8 cellular contexts compared by ENCODE assay signal in genomic region chr19:58181902-58182576, GRCh38. TPM values are rescaled to one million over a fixed set of nuclear protein-coding genes. Genes with fewer than 3 reads are reported as not detected.
A peak's percentile ranks its signal among the peaks of the same experiment; 100 is the strongest.
DNase-seq lines count a peak whose midpoint lies in the region; ATAC-seq and TF ChIP-seq lines count a peak whose summit lies in the region.

No MANE protein-coding gene starts in this region.

- TF ChIP-seq CTCF in Loucy (conservative IDR thresholded peaks at IDR 0.05; ENCODE audit: low read length) (peak; percentile 93), WTC11 (IDR thresholded peaks at IDR 0.05) (peak; percentile 62)

- H3K27ac Mint-ChIP-seq in WTC11: peak overlapping the region; percentile 91

- peaks cover 12% of the 10 kb centered on the region; the same call in 1 of the 2 replicates for H3K36me3 ChIP-seq in Loucy (ENCODE audit: insufficient read depth, low read length)

- ATAC-seq in WTC11: peak; percentile 9
- no peak for ATAC-seq in HG02798 (IDR thresholded peaks at IDR 0.05; ENCODE audit: poor library complexity, unreplicated experiment)

- no peaks in the 10 kb centered on the region for H3K27me3 Mint-ChIP-seq in WTC11 (ENCODE audit: low read depth)

- H3K4me1 Mint-ChIP-seq in WTC11: peaks cover 10% of the 10 kb centered on the region

- no peaks in the 10 kb centered on the region for H4K20me1 ChIP-seq in Loucy (ENCODE audit: insufficient read depth, low read length, poor library complexity, severe bottlenecking)

- peak overlapping the region; percentile 91 for H3K4me2 ChIP-seq in Loucy (ENCODE audit: low read depth, low read length, poor library complexity, severe bottlenecking)

- H3K9me3 ChIP-seq in Loucy (ENCODE audit: insufficient read depth, low read depth, low read length): peaks cover 17% of the 10 kb centered on the region; the same call in 1 of the 2 replicates

- peaks cover 45% of the 10 kb centered on the region for H3K36me3 Mint-ChIP-seq in WTC11

- peaks cover 29% of the 10 kb centered on the region for H3K79me2 ChIP-seq in Loucy (ENCODE audit: insufficient read depth, low read length)

- no peaks in the 10 kb centered on the region for H3K9me2 ChIP-seq in Loucy (replicated peaks; ENCODE audit: low read depth, low read length)

- no peaks in the 10 kb centered on the region for H3K27me3 ChIP-seq in Loucy (ENCODE audit: insufficient read depth, low read length, poor library complexity, severe bottlenecking)

- H2AFZ ChIP-seq in Loucy (ENCODE audit: low read length): peak overlapping the region; percentile 69; the same call in 1 of the 2 replicates

- peaks cover 7% of the 10 kb centered on the region for H3K4me1 ChIP-seq in Loucy (ENCODE audit: insufficient read depth, low read length, poor library complexity, severe bottlenecking)

- peaks cover 21% of the 10 kb centered on the region for H3K9me3 Mint-ChIP-seq in WTC11

- DNase-seq in G401 (ENCODE audit: low spot score) (peak; percentile 57), WTC11 (ENCODE audit: low spot score) (peak; percentile 79), cerebellum (ENCODE audit: low spot score) (peak; percentile 33), lung microvascular endothelial cell (ENCODE audit: low read depth in 2 of 2) (peak; percentile 59 to 60), GM03348 (ENCODE audit: low spot score) (no peak)
- DNase-seq in stimulated activated CD8-positive, alpha-beta memory T cell treated with anti-CD3 and anti-CD28 coated beads, Interleukin-2, amount 100 ng/mL, for 1 hour (ENCODE audit: low read depth in 2 of 2): peak; percentile 21 to 36

- peaks cover 5% of the 10 kb centered on the region; the same call in 1 of the 2 replicates for H3F3A ChIP-seq in Loucy (ENCODE audit: low read depth)

- peak overlapping the region; percentile 91 for H3K4me3 Mint-ChIP-seq in WTC11

- POLR2A ChIA-PET in WTC11 (lab: Charles Lee): interaction anchor here (1.0 to 1.4 kb wide), 2 partner anchors 46 to 179 kb away, joined by 5 read pairs; partner anchors contain the start of genes ZNF544 and ZNF606

- CTCF ChIA-PET in WTC11 (lab: Charles Lee): interaction anchor here (0.9 to 1.3 kb wide), 2 partner anchors 11 to 22 kb away, joined by 3 to 7 read pairs; no protein-coding TSS in a partner anchor

- peak overlapping the region; percentile 96 for H3K4me3 ChIP-seq in Loucy (ENCODE audit: low read length, poor library complexity, severe bottlenecking)

- H3K9ac ChIP-seq in Loucy (ENCODE audit: low read depth, low read length, poor library complexity, severe bottlenecking): peak overlapping the region; percentile 96

- in situ Hi-C loops in G401 (cut with HindIII; ENCODE audit: low sequenced_read_pairs): no loop called here

TF ChIP-seq in WTC11, 78 proteins besides CTCF, POLR2A, EP300 and RAD21:
- TF ChIP-seq, protein P1, sequence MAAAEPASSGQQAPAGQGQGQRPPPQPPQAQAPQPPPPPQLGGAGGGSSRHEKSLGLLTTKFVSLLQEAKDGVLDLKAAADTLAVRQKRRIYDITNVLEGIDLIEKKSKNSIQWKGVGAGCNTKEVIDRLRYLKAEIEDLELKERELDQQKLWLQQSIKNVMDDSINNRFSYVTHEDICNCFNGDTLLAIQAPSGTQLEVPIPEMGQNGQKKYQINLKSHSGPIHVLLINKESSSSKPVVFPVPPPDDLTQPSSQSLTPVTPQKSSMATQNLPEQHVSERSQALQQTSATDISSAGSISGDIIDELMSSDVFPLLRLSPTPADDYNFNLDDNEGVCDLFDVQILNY (CRISPR knock-in tag; IDR thresholded peaks at IDR 0.05): no peak
- TF ChIP-seq PRRX2 (CRISPR knock-in tag; IDR thresholded peaks at IDR 0.05) (no peak), NR2C2 (CRISPR knock-in tag; IDR thresholded peaks at IDR 0.05) (no peak), IRF2 (CRISPR knock-in tag; IDR thresholded peaks at IDR 0.05; ENCODE audit: borderline replicate concordance, low read depth) (no peak), MYBL2 (CRISPR knock-in tag; IDR thresholded peaks at IDR 0.05) (no peak), ETV6 (CRISPR knock-in tag; IDR thresholded peaks at IDR 0.05) (no peak), GRHL2 (CRISPR knock-in tag; IDR thresholded peaks at IDR 0.05; ENCODE audit: insufficient replicate concordance, severe bottlenecking) (no peak), ZNF121 (CRISPR knock-in tag; IDR thresholded peaks at IDR 0.05) (no peak), ZNF232 (CRISPR knock-in tag; IDR thresholded peaks at IDR 0.05) (no peak), ATF3 (CRISPR knock-in tag; conservative IDR thresholded peaks at IDR 0.05) (no peak), SP1 (CRISPR knock-in tag; conservative IDR thresholded peaks at IDR 0.05) (no peak), TEAD1 (CRISPR knock-in tag; IDR thresholded peaks at IDR 0.05) (no peak), ZNF423 (CRISPR knock-in tag; IDR thresholded peaks at IDR 0.05) (no peak), CREM (CRISPR knock-in tag; IDR thresholded peaks at IDR 0.05) (no peak)
- TF ChIP-seq, protein P2, sequence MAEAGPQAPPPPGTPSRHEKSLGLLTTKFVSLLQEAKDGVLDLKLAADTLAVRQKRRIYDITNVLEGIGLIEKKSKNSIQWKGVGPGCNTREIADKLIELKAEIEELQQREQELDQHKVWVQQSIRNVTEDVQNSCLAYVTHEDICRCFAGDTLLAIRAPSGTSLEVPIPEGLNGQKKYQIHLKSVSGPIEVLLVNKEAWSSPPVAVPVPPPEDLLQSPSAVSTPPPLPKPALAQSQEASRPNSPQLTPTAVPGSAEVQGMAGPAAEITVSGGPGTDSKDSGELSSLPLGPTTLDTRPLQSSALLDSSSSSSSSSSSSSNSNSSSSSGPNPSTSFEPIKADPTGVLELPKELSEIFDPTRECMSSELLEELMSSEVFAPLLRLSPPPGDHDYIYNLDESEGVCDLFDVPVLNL (CRISPR knock-in tag; IDR thresholded peaks at IDR 0.05; ENCODE audit: borderline replicate concordance, low read depth): no peak
- TF ChIP-seq, protein P3, sequence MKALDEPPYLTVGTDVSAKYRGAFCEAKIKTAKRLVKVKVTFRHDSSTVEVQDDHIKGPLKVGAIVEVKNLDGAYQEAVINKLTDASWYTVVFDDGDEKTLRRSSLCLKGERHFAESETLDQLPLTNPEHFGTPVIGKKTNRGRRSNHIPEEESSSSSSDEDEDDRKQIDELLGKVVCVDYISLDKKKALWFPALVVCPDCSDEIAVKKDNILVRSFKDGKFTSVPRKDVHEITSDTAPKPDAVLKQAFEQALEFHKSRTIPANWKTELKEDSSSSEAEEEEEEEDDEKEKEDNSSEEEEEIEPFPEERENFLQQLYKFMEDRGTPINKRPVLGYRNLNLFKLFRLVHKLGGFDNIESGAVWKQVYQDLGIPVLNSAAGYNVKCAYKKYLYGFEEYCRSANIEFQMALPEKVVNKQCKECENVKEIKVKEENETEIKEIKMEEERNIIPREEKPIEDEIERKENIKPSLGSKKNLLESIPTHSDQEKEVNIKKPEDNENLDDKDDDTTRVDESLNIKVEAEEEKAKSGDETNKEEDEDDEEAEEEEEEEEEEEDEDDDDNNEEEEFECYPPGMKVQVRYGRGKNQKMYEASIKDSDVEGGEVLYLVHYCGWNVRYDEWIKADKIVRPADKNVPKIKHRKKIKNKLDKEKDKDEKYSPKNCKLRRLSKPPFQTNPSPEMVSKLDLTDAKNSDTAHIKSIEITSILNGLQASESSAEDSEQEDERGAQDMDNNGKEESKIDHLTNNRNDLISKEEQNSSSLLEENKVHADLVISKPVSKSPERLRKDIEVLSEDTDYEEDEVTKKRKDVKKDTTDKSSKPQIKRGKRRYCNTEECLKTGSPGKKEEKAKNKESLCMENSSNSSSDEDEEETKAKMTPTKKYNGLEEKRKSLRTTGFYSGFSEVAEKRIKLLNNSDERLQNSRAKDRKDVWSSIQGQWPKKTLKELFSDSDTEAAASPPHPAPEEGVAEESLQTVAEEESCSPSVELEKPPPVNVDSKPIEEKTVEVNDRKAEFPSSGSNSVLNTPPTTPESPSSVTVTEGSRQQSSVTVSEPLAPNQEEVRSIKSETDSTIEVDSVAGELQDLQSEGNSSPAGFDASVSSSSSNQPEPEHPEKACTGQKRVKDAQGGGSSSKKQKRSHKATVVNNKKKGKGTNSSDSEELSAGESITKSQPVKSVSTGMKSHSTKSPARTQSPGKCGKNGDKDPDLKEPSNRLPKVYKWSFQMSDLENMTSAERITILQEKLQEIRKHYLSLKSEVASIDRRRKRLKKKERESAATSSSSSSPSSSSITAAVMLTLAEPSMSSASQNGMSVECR (CRISPR knock-in tag; IDR thresholded peaks at IDR 0.05; ENCODE audit: borderline replicate concordance): no peak
TF ChIP-seq in WTC11: peak in this region for 0.

RNA-seq across cellular contexts. Expression of gene ZNF274, which starts 0.8 kb away (rescaled TPM):
- 41.3 and 54.2 TPM in 2 replicates for total RNA-seq in G401 (2014; rRNA removed; shearing (Covaris generic))
- 25.4 to 28.8 TPM (median 27.5 TPM) in 3 replicates for total RNA-seq in WTC11 (2021)
- 22.1 TPM for total RNA-seq in cerebellum
- 9.6 and 14.3 TPM in 2 replicates for total RNA-seq in lung microvascular endothelial cell

RNA-seq across cellular contexts. Expression of gene ZNF329, which starts 31.4 kb away (rescaled TPM):
- total RNA-seq in G401 (2014; rRNA removed; shearing (Covaris generic)): 14.5 and 16.9 TPM in 2 replicates
- total RNA-seq in WTC11 (2021): 16.3 to 18.3 TPM (median 16.5 TPM) in 3 replicates
- total RNA-seq in cerebellum: 21.9 TPM
- total RNA-seq in lung microvascular endothelial cell: 7.2 and 10.3 TPM in 2 replicates

RNA-seq across cellular contexts. Expression of gene ZNF544, which starts 46.7 kb away (rescaled TPM):
- 51.5 and 64.3 TPM in 2 replicates for total RNA-seq in G401 (2014; rRNA removed; shearing (Covaris generic))
- total RNA-seq in WTC11 (2021) (52.8 to 63.8 TPM (median 59.2 TPM) in 3 replicates), cerebellum (66.8 TPM), lung microvascular endothelial cell (41.4 and 58.5 TPM in 2 replicates)
